In genomic region chr11:15059132-15059531, GRCh38 we compare ENCODE assay signal across 25 cellular contexts. TPM values are rescaled to one million over a fixed set of nuclear protein-coding genes. Genes with fewer than 3 reads are reported as not detected.
DNase-seq lines count a peak whose midpoint lies in the region; ATAC-seq and TF ChIP-seq lines count a peak whose summit lies in the region.
"Had no signal": no experiment of that assay in that cellular context is flagged by ENCODE, and none has a peak within 500 bp of the region (broad histone marks: within the 10 kb centered on the region; RNA-seq: fewer than 3 reads in every experiment).

No MANE protein-coding gene starts in this region.

- intact Hi-C loops in activated CD4-positive, alpha-beta T cell treated with anti-CD3 and anti-CD28 coated beads for 36 hours (cut with DNase I, micrococcal nuclease): loop anchor here in 1 of 2 experiments (10.0 kb wide), 1 partner anchor 414 kb away; the partner anchor contains the start of gene PDE3B
- intact Hi-C loops in MCF 10A (cut with micrococcal nuclease): no loop called here
- intact Hi-C loops in mammary epithelial cell (cut with micrococcal nuclease): loop anchor here (10.0 kb wide), 1 partner anchor 534 kb away; the partner anchor contains the start of gene PSMA1

- no peaks in the 10 kb centered on the region for H3K9me3 ChIP-seq in mammary epithelial cell (replicated peaks; ENCODE audit: insufficient read depth, low read length)
- H3K9me3 ChIP-seq: BE2C, Caco-2 had no signal

- peak overlapping the region; percentile 16 for H3K27ac Mint-ChIP-seq in activated CD4-positive, alpha-beta T cell treated with anti-CD3 and anti-CD28 coated beads for 36 hours
- no peak overlapping the region for H3K27ac Mint-ChIP-seq in MCF 10A (ENCODE audit: low read depth, unreplicated experiment)
- H3K27ac Mint-ChIP-seq: CD4-positive, CD25-positive, alpha-beta regulatory T cell; GM23338 had no signal

- H3K9me3 Mint-ChIP-seq in activated CD4-positive, alpha-beta T cell treated with anti-CD3 and anti-CD28 coated beads for 36 hours (ENCODE audit: low read depth): no peaks in the 10 kb centered on the region
- no peaks in the 10 kb centered on the region for H3K9me3 Mint-ChIP-seq in MCF 10A (ENCODE audit: unreplicated experiment)

- 57% methylated on average over 1 of the region's 1 CpG for WGBS in mammary epithelial cell (ENCODE audit: low coverage, missing lambda C conversion rate)

- no peak overlapping the region for H3K4me3 Mint-ChIP-seq in activated CD4-positive, alpha-beta T cell treated with anti-CD3 and anti-CD28 coated beads for 36 hours
- no peak overlapping the region for H3K4me3 Mint-ChIP-seq in MCF 10A (ENCODE audit: unreplicated experiment)
- H3K4me3 Mint-ChIP-seq: CD4-positive, CD25-positive, alpha-beta regulatory T cell; GM23338 had no signal

- no peak overlapping the region for H3K9ac ChIP-seq in mammary epithelial cell (ENCODE audit: insufficient read depth, low read length)

- in situ Hi-C loops in mammary epithelial cell (cut with MboI; ENCODE audit: low sequenced_read_pairs in 2 of 2): no loop called here

- TF ChIP-seq CTCF in MCF 10A (IDR thresholded peaks at IDR 0.05; ENCODE audit: unreplicated experiment): no peak
- no peak for TF ChIP-seq CTCF in mammary epithelial cell (conservative IDR thresholded peaks at IDR 0.05 in 1 of 2, IDR thresholded peaks at IDR 0.05 in 1 of 2; ENCODE audit: extremely low read depth in 1 of 2, insufficient read depth in 1 of 2, low read depth in 1 of 2, low read length in 2 of 2)
- no peak for TF ChIP-seq CTCF in epithelial cell of esophagus (IDR thresholded peaks at IDR 0.05; ENCODE audit: insufficient read depth, low read depth, low read length, missing control alignments)
- no peak for TF ChIP-seq CTCF in foreskin fibroblast (IDR thresholded peaks at IDR 0.05; ENCODE audit: low read depth, low read length)

- no peaks in the 10 kb centered on the region for H4K20me1 ChIP-seq in mammary epithelial cell (ENCODE audit: insufficient read depth, low read length)

- no peak overlapping the region for H3K27ac ChIP-seq in mammary epithelial cell (ENCODE audit: insufficient read depth, low read depth, low read length)
- H3K27ac ChIP-seq: RWPE1 had no signal

- POLR2A ChIA-PET in activated CD4-positive, alpha-beta T cell treated with anti-CD3 and anti-CD28 coated beads for 36 hours (lab: Charles Lee): no interaction called here
- POLR2A ChIA-PET in MCF 10A (lab: Yijun Ruan, JAX): no interaction called here

- no peaks in the 10 kb centered on the region for H3K36me3 Mint-ChIP-seq in activated CD4-positive, alpha-beta T cell treated with anti-CD3 and anti-CD28 coated beads for 36 hours (ENCODE audit: low read depth)
- no peaks in the 10 kb centered on the region for H3K36me3 Mint-ChIP-seq in MCF 10A (ENCODE audit: insufficient read depth, unreplicated experiment)
- H3K36me3 Mint-ChIP-seq: CD4-positive, CD25-positive, alpha-beta regulatory T cell had no signal

- no peaks in the 10 kb centered on the region for H3K36me3 ChIP-seq in mammary epithelial cell (ENCODE audit: insufficient read depth, low read length)
- H3K36me3 ChIP-seq: BE2C had no signal

- peaks cover 8% of the 10 kb centered on the region for H3K27me3 Mint-ChIP-seq in activated CD4-positive, alpha-beta T cell treated with anti-CD3 and anti-CD28 coated beads for 36 hours
- H3K27me3 Mint-ChIP-seq in MCF 10A (ENCODE audit: insufficient read depth, unreplicated experiment): no peaks in the 10 kb centered on the region

- H3K4me3 ChIP-seq in mammary epithelial cell (replicated peaks in 1 of 3; ENCODE audit: insufficient read depth in 1 of 3, low read depth in 2 of 3, low read length in 3 of 3) (no peak overlapping the region), epithelial cell of esophagus (ENCODE audit: low read length) (no peak overlapping the region), foreskin fibroblast (ENCODE audit: low read depth in 1 of 2, low read length in 2 of 2) (no peak overlapping the region)
- H3K4me3 ChIP-seq: GM12878, GM23338 had no signal

- CTCF ChIA-PET in activated CD4-positive, alpha-beta T cell treated with anti-CD3 and anti-CD28 coated beads for 36 hours (lab: Charles Lee): interaction anchor here (2.7 kb wide), 1 partner anchor 15 kb away, joined by 10 read pairs; the partner anchor contains the start of gene CALCB
- CTCF ChIA-PET in MCF 10A (lab: Yijun Ruan, JAX) (interaction anchor here (1.0 to 4.4 kb wide), 2 partner anchors 15 to 153 kb away, joined by 4 to 17 read pairs; partner anchors contain the start of gene CALCB), mammary epithelial cell (lab: Charles Lee; ENCODE audit: low non-redundant PET) (no interaction called here)

- BruUV-seq in MCF 10A (replicated peaks; lab: Mats Ljungman, UMichigan) (no TSS peak), mammary epithelial cell (replicated peaks; lab: Mats Ljungman, UMichigan) (no TSS peak)

- ATAC-seq in activated CD4-positive, alpha-beta T cell treated with anti-CD3 and anti-CD28 coated beads for 36 hours: peak; percentile 89
- peak; percentile 85 for ATAC-seq in stimulated activated naive CD8-positive, alpha-beta T cell treated with anti-CD3 and anti-CD28 coated beads, Interleukin-15, Interleukin-2, amounts not matched to agents 100 U/mL and 50 U/mL, for 24 hours
- ATAC-seq: GM12878, GM23338, PC-3 had no signal

- peak; percentile 44 for DNase-seq in activated CD4-positive, alpha-beta T cell treated with anti-CD3 and anti-CD28 coated beads for 36 hours
- no peak for DNase-seq in activated CD4-positive, alpha-beta T cell treated with anti-CD3 and anti-CD28 coated beads for 4 hours
- DNase-seq in MCF 10A (ENCODE audit: unreplicated experiment) (peak; percentile 14), mammary epithelial cell (no peak), epithelial cell of esophagus (ENCODE audit: low read depth) (peak; percentile 34), foreskin fibroblast (no peak), hypothalamus (lab: John Stamatoyannopoulos, UW) (no peak)
- no peak for DNase-seq in stimulated activated naive CD8-positive, alpha-beta T cell treated with anti-CD3 and anti-CD28 coated beads, Interleukin-15, Interleukin-2, amounts not matched to agents 100 U/mL and 50 U/mL, for 24 hours
- DNase-seq: 8988T; BE2C; Caco-2; CD4-positive, CD25-positive, alpha-beta regulatory T cell; DMS153; GF-D8; KG1; NCI-H1048; NCI-H1436; NCI-H1930; NCI-H2171; NCI-H526; PC-3; SIG-M5 had no signal

- H3K4me1 Mint-ChIP-seq in activated CD4-positive, alpha-beta T cell treated with anti-CD3 and anti-CD28 coated beads for 36 hours: peaks cover 23% of the 10 kb centered on the region
- H3K4me1 Mint-ChIP-seq in MCF 10A (ENCODE audit: insufficient read depth, unreplicated experiment): peaks cover 7% of the 10 kb centered on the region
- H3K4me1 Mint-ChIP-seq: GM23338 had no signal

- H3K4me1 ChIP-seq in mammary epithelial cell (ENCODE audit: insufficient read depth, low read length): no peaks in the 10 kb centered on the region
- H3K4me1 ChIP-seq: BE2C, Caco-2 had no signal

- H3K4me2 ChIP-seq in mammary epithelial cell (ENCODE audit: insufficient read depth, low read depth, low read length): no peak overlapping the region
- H3K4me2 ChIP-seq: GM23338 had no signal

- no peak overlapping the region for H2AFZ ChIP-seq in mammary epithelial cell (ENCODE audit: low read depth, low read length)
- H2AFZ ChIP-seq: GM23338 had no signal

- H3K79me2 ChIP-seq in mammary epithelial cell (ENCODE audit: insufficient read depth, low read length): no peaks in the 10 kb centered on the region

- H3K27me3 ChIP-seq in mammary epithelial cell (ENCODE audit: insufficient read depth, low read length): peaks cover 3% of the 10 kb centered on the region
- H3K27me3 ChIP-seq: BE2C had no signal

- dilution Hi-C loops in mammary epithelial cell (cut with HindIII; ENCODE audit: low sequenced_read_pairs): no loop called here

RNA-seq across cellular contexts. Expression of gene CALCB, which starts 14.3 kb away (rescaled TPM):
- total RNA-seq in activated CD4-positive, alpha-beta T cell treated with anti-CD3 and anti-CD28 coated beads for 36 hours: 1 to 10 TPM; 3.5 to 6.8 TPM
- total RNA-seq in MCF 10A (2022) (4.1 and 4.3 TPM in 2 replicates), mammary epithelial cell (under 1 TPM; 0.33 to 0.99 TPM)
- not detected for polyA plus RNA-seq in mammary epithelial cell
- not detected for polyA minus RNA-seq in mammary epithelial cell
- total RNA-seq: Caco-2, PC-3 had no signal

RNA-seq across cellular contexts. Expression of gene INSC, which starts 55.6 kb away (rescaled TPM):
- total RNA-seq in activated CD4-positive, alpha-beta T cell treated with anti-CD3 and anti-CD28 coated beads for 36 hours: under 1 TPM; 0.64 to 0.69 TPM
- total RNA-seq in MCF 10A (2022): 4.6 and 5.8 TPM in 2 replicates
- 1 to 10 TPM in 1 of 2 donors, under 1 TPM in 1; 0.67 to 2.0 TPM for total RNA-seq in mammary epithelial cell
- polyA plus RNA-seq in mammary epithelial cell: 0.63 TPM
- polyA minus RNA-seq in mammary epithelial cell: 15.4 TPM
- total RNA-seq: Caco-2; CD4-positive, CD25-positive, alpha-beta regulatory T cell; GM12878; PC-3 had no signal

Comparison
In these comparisons a context has a peak if more than half of its experiments do, and no peak if none do; other contexts are left out.
1. DNase-seq: peak in activated CD4-positive, alpha-beta T cell treated with anti-CD3 and anti-CD28 coated beads for 36 hours (single experiment), MCF 10A (single experiment) and epithelial cell of esophagus (single experiment); none in activated CD4-positive, alpha-beta T cell treated with anti-CD3 and anti-CD28 coated beads for 4 hours (0 of 2), mammary epithelial cell (single experiment), stimulated activated naive CD8-positive, alpha-beta T cell treated with anti-CD3 and anti-CD28 coated beads, Interleukin-15, Interleukin-2, amounts not matched to agents 100 U/mL and 50 U/mL, for 24 hours (single experiment), foreskin fibroblast (0 of 2) and hypothalamus (0 of 51).